8 cellular contexts compared by ENCODE assay signal in the genomic region with DNA sequence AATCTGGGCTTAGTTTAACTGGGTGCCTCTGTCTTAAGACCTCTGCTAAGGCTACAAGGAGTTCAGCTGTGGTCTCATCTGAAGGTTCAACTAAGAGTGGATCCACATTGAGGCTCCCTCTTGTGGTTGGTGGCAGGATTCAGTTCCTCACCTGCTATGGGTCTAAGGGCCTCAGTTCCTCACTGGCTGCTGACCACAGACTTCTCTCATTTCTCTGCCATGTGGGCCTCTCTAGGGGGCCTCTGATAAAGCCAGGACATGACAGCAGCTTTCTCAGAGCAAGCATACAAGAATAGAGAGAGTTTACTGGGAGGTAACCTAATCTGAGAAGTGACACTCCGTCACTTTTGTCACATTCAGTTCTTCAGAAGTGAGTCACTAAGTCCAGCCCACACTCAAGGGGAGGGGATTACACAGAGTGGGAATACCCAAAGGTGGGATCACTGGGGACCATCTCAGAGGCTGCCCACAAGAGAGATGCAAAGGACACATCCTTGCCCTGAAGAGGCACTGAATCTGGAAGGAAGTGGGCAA. TPM values are rescaled to one million over a fixed set of nuclear protein-coding genes. Genes with fewer than 3 reads are reported as not detected.
DNase-seq lines count a peak whose midpoint lies in the region; ATAC-seq and TF ChIP-seq lines count a peak whose summit lies in the region.

No MANE protein-coding gene starts in this region.

- H3K4me2 ChIP-seq in OCI-LY3 (ENCODE audit: low read length) (no peak overlapping the region), smooth muscle cell (no peak overlapping the region)

- H2AFZ ChIP-seq in OCI-LY3 (ENCODE audit: low read depth, low read length) (no peak overlapping the region), smooth muscle cell (ENCODE audit: low read depth) (no peak overlapping the region)

- H3F3A ChIP-seq in smooth muscle cell (ENCODE audit: low read depth) = no peaks in the 10 kb centered on the region

- H3K79me2 ChIP-seq in OCI-LY3 (ENCODE audit: low read length) (no peaks in the 10 kb centered on the region), smooth muscle cell (ENCODE audit: low read depth) (no peaks in the 10 kb centered on the region)

- peak; percentile 56 for DNase-seq in stimulated activated CD4-positive, alpha-beta T cell treated with anti-CD3 and anti-CD28 coated beads, Interleukin-1b, Interleukin-23, amount 100 ng/mL, for 48 hours
- no peak for DNase-seq in stimulated activated CD4-positive, alpha-beta T cell treated with anti-CD3 and anti-CD28 coated beads, Interleukin-4, amount 100 ng/mL, for 4 hours
- no peak for DNase-seq in smooth muscle cell (lab: John Stamatoyannopoulos, UW; ENCODE audit: unreplicated experiment)
- DNase-seq in immature natural killer cell = no peak
- DNase-seq in C1 segment of cervical spinal cord (lab: John Stamatoyannopoulos, UW) = no peak

- H3K9me3 ChIP-seq in OCI-LY3 (ENCODE audit: insufficient read depth, low read length) = no peaks in the 10 kb centered on the region
- H3K9me3 ChIP-seq in smooth muscle cell (replicated peaks; ENCODE audit: low read depth) = no peaks in the 10 kb centered on the region

- H3K4me1 ChIP-seq in OCI-LY3 (ENCODE audit: low read length) = peaks cover 9% of the 10 kb centered on the region
- H3K4me1 ChIP-seq in smooth muscle cell (ENCODE audit: low read depth) = no peaks in the 10 kb centered on the region

- H3K27ac Mint-ChIP-seq in dendritic cell treated with granulocyte-macrophage colony-stimulating factor and Interleukin-4, amounts not matched to agents 40 ng/mL and 50 ng/mL, for 4 days = peak overlapping the region; percentile 47
- H3K27ac Mint-ChIP-seq in immature natural killer cell = no peak overlapping the region

- H3K9ac ChIP-seq in OCI-LY3 (ENCODE audit: low read length) (no peak overlapping the region), smooth muscle cell (ENCODE audit: low read depth) (no peak overlapping the region)

- H3K4me3 Mint-ChIP-seq in dendritic cell treated with granulocyte-macrophage colony-stimulating factor and Interleukin-4, amounts not matched to agents 40 ng/mL and 50 ng/mL, for 4 days = no peak overlapping the region
- H3K4me3 Mint-ChIP-seq in immature natural killer cell = no peak overlapping the region

- H3K36me3 ChIP-seq in OCI-LY3 (replicated peaks; ENCODE audit: low read depth, low read length) (no peaks in the 10 kb centered on the region), smooth muscle cell (ENCODE audit: low read depth) (no peaks in the 10 kb centered on the region)

- peak; percentile 73 for TF ChIP-seq CTCF in OCI-LY3 (IDR thresholded peaks at IDR 0.05; ENCODE audit: low read depth, low read length)
- TF ChIP-seq CTCF in smooth muscle cell (IDR thresholded peaks at IDR 0.05; ENCODE audit: borderline replicate concordance, insufficient read depth, poor library complexity, severe bottlenecking) = peak; percentile 35

- WGBS in smooth muscle cell (ENCODE audit: low lambda C conversion rate) = 86% methylated on average over 1 of the region's 1 CpG

- ATAC-seq in HG02798 (IDR thresholded peaks at IDR 0.05; ENCODE audit: poor library complexity, unreplicated experiment) = peak; percentile 70

- no peak overlapping the region for H3K4me3 ChIP-seq in OCI-LY3 (ENCODE audit: low read length)
- no peak overlapping the region for H3K4me3 ChIP-seq in smooth muscle cell

- peaks cover 12% of the 10 kb centered on the region for H3K4me1 Mint-ChIP-seq in dendritic cell treated with granulocyte-macrophage colony-stimulating factor and Interleukin-4, amounts not matched to agents 40 ng/mL and 50 ng/mL, for 4 days (ENCODE audit: low read depth)
- no peaks in the 10 kb centered on the region for H3K4me1 Mint-ChIP-seq in immature natural killer cell

- H3K27ac ChIP-seq in OCI-LY3 (ENCODE audit: low read length) (no peak overlapping the region), smooth muscle cell (ENCODE audit: low read depth) (no peak overlapping the region)

- peaks cover 53% of the 10 kb centered on the region for H3K36me3 Mint-ChIP-seq in dendritic cell treated with granulocyte-macrophage colony-stimulating factor and Interleukin-4, amounts not matched to agents 40 ng/mL and 50 ng/mL, for 4 days (ENCODE audit: low read depth)
- peaks cover 0 to under 1% (median 0%) of the 10 kb centered on the region in 3 donors for H3K36me3 Mint-ChIP-seq in immature natural killer cell

- H3K9me3 Mint-ChIP-seq in dendritic cell treated with granulocyte-macrophage colony-stimulating factor and Interleukin-4, amounts not matched to agents 40 ng/mL and 50 ng/mL, for 4 days = no peaks in the 10 kb centered on the region
- no peaks in the 10 kb centered on the region for H3K9me3 Mint-ChIP-seq in immature natural killer cell

- H4K20me1 ChIP-seq in OCI-LY3 (ENCODE audit: insufficient read depth, low read length) = no peaks in the 10 kb centered on the region
- no peaks in the 10 kb centered on the region for H4K20me1 ChIP-seq in smooth muscle cell (ENCODE audit: low read depth)

- intact Hi-C loops in dendritic cell treated with granulocyte-macrophage colony-stimulating factor and Interleukin-4, amounts not matched to agents 40 ng/mL and 50 ng/mL, for 4 days (cut with micrococcal nuclease) = loop anchor here (1.0 to 10.0 kb wide), 3 partner anchors 88 to 210 kb away; a partner anchor contains a TSS

- H3K27me3 ChIP-seq in OCI-LY3 (ENCODE audit: low read depth, low read length) (peaks cover 5% of the 10 kb centered on the region), smooth muscle cell (ENCODE audit: low read depth) (no peaks in the 10 kb centered on the region)

- H3K27me3 Mint-ChIP-seq in dendritic cell treated with granulocyte-macrophage colony-stimulating factor and Interleukin-4, amounts not matched to agents 40 ng/mL and 50 ng/mL, for 4 days = no peaks in the 10 kb centered on the region
- H3K27me3 Mint-ChIP-seq in immature natural killer cell (ENCODE audit: low read depth in 3 of 3) = peaks cover 0 to 2% (median under 1%) of the 10 kb centered on the region in 3 donors

RNA-seq across cellular contexts. Expression of a gene that starts 19.2 kb away (rescaled TPM):
- total RNA-seq in smooth muscle cell = 9.2 and 11.9 TPM in 2 replicates
- polyA plus RNA-seq in smooth muscle cell = 10.6 and 11.3 TPM in 2 replicates
- polyA plus RNA-seq in immature natural killer cell = 1 to 10 TPM in 2 of 3 donors, not detected in 1; 1.9 to 5.4 TPM

RNA-seq across cellular contexts. Expression of a gene that starts 33.8 kb away (rescaled TPM):
- 19.2 and 21.2 TPM in 2 replicates for total RNA-seq in smooth muscle cell
- polyA plus RNA-seq in smooth muscle cell = 33.0 and 37.4 TPM in 2 replicates
- polyA plus RNA-seq in immature natural killer cell = 1 to 10 TPM; 7.5 to 9.9 (median 9.4) TPM
